Comparison of ENCODE assay signal across 8 cellular contexts in genomic region chr7:74453321-74454011, GRCh38. TPM values are rescaled to one million over a fixed set of nuclear protein-coding genes. Genes with fewer than 3 reads are reported as not detected.
A peak's percentile ranks its signal among the peaks of the same experiment; 100 is the strongest.
DNase-seq lines count a peak whose midpoint lies in the region; ATAC-seq and TF ChIP-seq lines count a peak whose summit lies in the region.

GTF2IRD1 (plus strand) TSS chr7:74453906; CDS start chr7:74508081, 54,175 bp downstream.

- peak; percentile 42 to 43 for ATAC-seq in activated T-cell treated with anti-CD3 and anti-CD28 coated beads, Interleukin-2, amount 50 U/mL, for 4 hours
- peak; percentile 54 for ATAC-seq in stimulated activated memory B cell treated with anti-CD40 and anti-IgM and Interleukin-4, amounts not matched to agents 10 μg/mL and 1 μg/mL and 100 μg/mL, for 72 hours

- no peaks in the 10 kb centered on the region for H3K27me3 Mint-ChIP-seq in activated T-cell treated with anti-CD3 and anti-CD28 coated beads, Interleukin-2, amount 50 U/mL, for 4 hours (ENCODE audit: low read depth)
- H3K27me3 Mint-ChIP-seq in mesothelial cell of epicardium (ENCODE audit: low read depth): no peaks in the 10 kb centered on the region
- peaks cover 55% of the 10 kb centered on the region for H3K27me3 Mint-ChIP-seq in stimulated activated memory B cell treated with anti-CD40 and anti-IgM and Interleukin-4, amounts not matched to agents 10 μg/mL and 1 μg/mL and 100 μg/mL, for 72 hours

- peaks cover 17% of the 10 kb centered on the region for H3K4me1 Mint-ChIP-seq in activated T-cell treated with anti-CD3 and anti-CD28 coated beads, Interleukin-2, amount 50 U/mL, for 4 hours (ENCODE audit: low read depth)
- H3K4me1 Mint-ChIP-seq in mesothelial cell of epicardium: peaks cover 14% of the 10 kb centered on the region
- peaks cover 7% of the 10 kb centered on the region for H3K4me1 Mint-ChIP-seq in stimulated activated memory B cell treated with anti-CD40 and anti-IgM and Interleukin-4, amounts not matched to agents 10 μg/mL and 1 μg/mL and 100 μg/mL, for 72 hours

- DNase-seq in COLO668 (lab: John Stamatoyannopoulos, UW; ENCODE audit: unreplicated experiment): peak; percentile 53
- peak; percentile 81 for DNase-seq in HT1080 (ENCODE audit: low read depth)
- peak; percentile 43 for DNase-seq in NOMO-1 treated with dmso at 0.1 percent for 144 hours (lab: John Stamatoyannopoulos, UW; ENCODE audit: unreplicated experiment)
- DNase-seq in activated T-cell treated with anti-CD3 and anti-CD28 coated beads, Interleukin-2, amount 50 U/mL, for 4 hours: peak; percentile 36
- DNase-seq in epithelial cell of proximal tubule (ENCODE audit: low read depth): no peak
- peak; percentile 61 to 76 for DNase-seq in mesothelial cell of epicardium (ENCODE audit: low spot score in 2 of 2, unreplicated experiment in 2 of 2)
- no peak for DNase-seq in OCI-M2 (lab: John Stamatoyannopoulos, UW; ENCODE audit: unreplicated experiment)

- H3K27ac Mint-ChIP-seq in mesothelial cell of epicardium: peak within 1 kb of the TSS; percentile 92
- H3K27ac Mint-ChIP-seq in stimulated activated memory B cell treated with anti-CD40 and anti-IgM and Interleukin-4, amounts not matched to agents 10 μg/mL and 1 μg/mL and 100 μg/mL, for 72 hours: peak within 1 kb of the TSS; percentile 42

- peak within 1 kb of the TSS; percentile 87 for H3K4me3 ChIP-seq in epithelial cell of proximal tubule (ENCODE audit: low read depth, low read length)

- H3K36me3 Mint-ChIP-seq in activated T-cell treated with anti-CD3 and anti-CD28 coated beads, Interleukin-2, amount 50 U/mL, for 4 hours (ENCODE audit: insufficient read depth): no peaks in the 10 kb centered on the region
- H3K36me3 Mint-ChIP-seq in mesothelial cell of epicardium: no peaks in the 10 kb centered on the region
- no peaks in the 10 kb centered on the region for H3K36me3 Mint-ChIP-seq in stimulated activated memory B cell treated with anti-CD40 and anti-IgM and Interleukin-4, amounts not matched to agents 10 μg/mL and 1 μg/mL and 100 μg/mL, for 72 hours

- peak within 1 kb of the TSS; percentile 77 for H3K4me3 Mint-ChIP-seq in activated T-cell treated with anti-CD3 and anti-CD28 coated beads, Interleukin-2, amount 50 U/mL, for 4 hours
- peak within 1 kb of the TSS; percentile 74 for H3K4me3 Mint-ChIP-seq in mesothelial cell of epicardium
- peak within 1 kb of the TSS; percentile 76 for H3K4me3 Mint-ChIP-seq in stimulated activated memory B cell treated with anti-CD40 and anti-IgM and Interleukin-4, amounts not matched to agents 10 μg/mL and 1 μg/mL and 100 μg/mL, for 72 hours

- no peaks in the 10 kb centered on the region for H3K9me3 Mint-ChIP-seq in activated T-cell treated with anti-CD3 and anti-CD28 coated beads, Interleukin-2, amount 50 U/mL, for 4 hours
- no peaks in the 10 kb centered on the region for H3K9me3 Mint-ChIP-seq in mesothelial cell of epicardium
- H3K9me3 Mint-ChIP-seq in stimulated activated memory B cell treated with anti-CD40 and anti-IgM and Interleukin-4, amounts not matched to agents 10 μg/mL and 1 μg/mL and 100 μg/mL, for 72 hours: no peaks in the 10 kb centered on the region

- TF ChIP-seq CTCF in epithelial cell of proximal tubule (conservative IDR thresholded peaks at IDR 0.05; ENCODE audit: low read depth, low read length): no peak
- TF ChIP-seq CTCF in mesothelial cell of epicardium (IDR thresholded peaks at IDR 0.05; ENCODE audit: unreplicated experiment): no peak

RNA-seq across cellular contexts. Expression of gene GTF2IRD1, which starts in this region (rescaled TPM):
- total RNA-seq in HT1080 (2014; rRNA removed; shearing (Covaris generic)): 10.5 and 14.0 TPM in 2 replicates
- polyA plus RNA-seq in HT1080 (2015; cell fraction: cytosol; rRNA removed): 18.5 and 20.8 TPM in 2 replicates
- 24.7 and 28.4 TPM in 2 replicates for polyA plus RNA-seq in HT1080 (2015; cell fraction: nucleus; rRNA removed)
- 1 to 10 TPM; 1.6 to 2.6 (median 1.9) TPM for total RNA-seq in activated T-cell treated with anti-CD3 and anti-CD28 coated beads, Interleukin-2, amount 50 U/mL, for 4 hours
- total RNA-seq in epithelial cell of proximal tubule (23.8 and 28.0 TPM in 2 replicates), mesothelial cell of epicardium (73.3 to 84.0 TPM (median 80.8 TPM) in 3 replicates)

Comparison
In these comparisons a context has a peak if more than half of its experiments do, and no peak if none do; other contexts are left out.
1. DNase-seq: peak in COLO668 (single experiment), HT1080 (single experiment), NOMO-1 treated with dmso at 0.1 percent for 144 hours (single experiment), activated T-cell treated with anti-CD3 and anti-CD28 coated beads, Interleukin-2, amount 50 U/mL, for 4 hours (single experiment) and mesothelial cell of epicardium (2 of 2); none in epithelial cell of proximal tubule (single experiment) and OCI-M2 (single experiment).
2. Peak in every context shown above with its lines, with median percentiles within 50 percentile points of each other: H3K4me3 Mint-ChIP-seq.